22 cellular contexts compared by ENCODE assay signal in genomic region chr20:41371361-41371760, GRCh38. TPM values are rescaled to one million over a fixed set of nuclear protein-coding genes. Genes with fewer than 3 reads are reported as not detected.
"Had no signal": no experiment of that assay in that cellular context is flagged by ENCODE, and none has a peak within 500 bp of the region (broad histone marks: within the 10 kb centered on the region; RNA-seq: fewer than 3 reads in every experiment).

No MANE protein-coding gene starts in this region.

- H3K27ac ChIP-seq: colonic mucosa, heart left ventricle, pancreas had no signal

- H3K27me3 ChIP-seq: pancreas had no signal

- H3K36me3 Mint-ChIP-seq: type B pancreatic cell had no signal

- H3K4me1 ChIP-seq: colonic mucosa, pancreas had no signal

- DNase-seq: colonic mucosa; effector CD4-positive, alpha-beta T cell; endodermal cell; erythroblast; foreskin melanocyte; heart left ventricle; hippocampal formation; left colon; left ventricle myocardium superior; naive thymus-derived CD4-positive, alpha-beta T cell; nucleus accumbens; pancreas; right cardiac atrium; stimulated activated CD4-positive, alpha-beta T cell treated with anti-CD3 and anti-CD28 coated beads, Interleukin-2, amount 100 ng/mL, for 48 hours; stimulated activated naive CD4-positive, alpha-beta T cell treated with Interleukin-2 at 50 U/mL for 16 hours had no signal

- H3K27ac Mint-ChIP-seq: endodermal cell; naive thymus-derived CD4-positive, alpha-beta T cell; progenitor cell of endocrine pancreas; type B pancreatic cell had no signal

- H3K4me2 ChIP-seq: smooth muscle cell had no signal

- ATAC-seq: heart left ventricle; left colon; left ventricle myocardium superior; naive thymus-derived CD4-positive, alpha-beta T cell; pancreas; right cardiac atrium had no signal

- H3K36me3 ChIP-seq: colonic mucosa, heart left ventricle, pancreas had no signal

- H3K4me3 Mint-ChIP-seq: endodermal cell; naive thymus-derived CD4-positive, alpha-beta T cell; type B pancreatic cell had no signal

- H3K4me3 ChIP-seq: colonic mucosa, heart left ventricle, lung, pancreas, smooth muscle cell had no signal

RNA-seq across cellular contexts. Expression of gene EMILIN3, which starts 4.7 kb away (rescaled TPM):
- total RNA-seq: endothelial cell of umbilical vein, mesenteric fat pad had no signal
- polyA plus RNA-seq: naive thymus-derived CD4-positive, alpha-beta T cell had no signal

RNA-seq across cellular contexts. Expression of gene LPIN3, which starts 30.7 kb away (rescaled TPM):
- polyA plus RNA-seq: neural cell had no signal
